In the genomic region with DNA sequence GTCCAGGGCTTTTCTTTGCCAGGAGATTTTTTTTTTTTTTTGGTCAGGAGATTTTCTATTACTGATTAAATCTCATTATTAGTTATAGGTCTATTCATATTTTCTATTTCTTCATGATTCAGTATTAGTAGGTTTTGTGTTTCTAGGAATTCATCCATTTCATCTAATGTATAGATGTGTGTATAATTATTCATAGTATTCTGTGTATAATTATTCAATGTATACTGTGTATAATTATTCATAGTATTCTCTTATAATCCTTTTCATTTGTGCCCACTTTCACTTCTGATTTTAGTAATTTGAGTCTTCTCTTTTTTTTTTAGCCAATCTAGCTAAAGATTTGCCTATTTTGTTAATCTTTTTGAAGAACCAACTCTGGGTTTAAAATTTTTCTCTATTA, we compare ENCODE assay signal across 38 cellular contexts. TPM values are rescaled to one million over a fixed set of nuclear protein-coding genes. Genes with fewer than 3 reads are reported as not detected.
"Had no signal": no experiment of that assay in that cellular context is flagged by ENCODE, and none has a peak within 500 bp of the region (broad histone marks: within the 10 kb centered on the region; RNA-seq: fewer than 3 reads in every experiment).

No MANE protein-coding gene starts in this region.

- H3K36me3 ChIP-seq: MG63 had no signal

- H3K27me3 ChIP-seq: MG63 had no signal

- H3K4me3 ChIP-seq: MG63 had no signal

- DNase-seq: Kasumi-1, MG63, MM.1S, MV-4-11, NCI-H1048, NCI-H1092, NCI-H1092 treated with DMSO at 0.1 percent for 48 hours, NCI-H1105, NCI-H1105 treated with DMSO at 0.1 percent for 48 hours, NCI-H1417, NCI-H1417 treated with DMSO at 0.1 percent for 48 hours, NCI-H1436, NCI-H1436 treated with DMSO at 0.1 percent for 48 hours, NCI-H146, NCI-H1694, NCI-H1694 treated with DMSO at 0.1 percent for 48 hours, NCI-H187, NCI-H187 treated with DMSO at 0.1 percent for 48 hours, NCI-H1930, NCI-H2029, NCI-H2029 treated with DMSO at 0.1 percent for 48 hours, NCI-H2081, NCI-H2081 treated with DMSO at 0.1 percent for 48 hours, NCI-H2107, NCI-H2171, NCI-H2171 treated with DMSO at 0.1 percent for 48 hours, NCI-H2227 treated with DMSO at 0.1 percent for 48 hours, NCI-H226, NCI-H345, NCI-H446, NCI-H446 treated with DMSO at 0.1 percent for 48 hours, NCI-H510A, NCI-H510A treated with DMSO at 0.1 percent for 48 hours, NCI-H524 had no signal

- H3K27ac ChIP-seq: KMS-11 had no signal

- H3K9ac ChIP-seq: KMS-11 had no signal

- H3K4me2 ChIP-seq: KMS-11 had no signal

RNA-seq across cellular contexts. Expression of gene CNR2, which starts 34.2 kb away (rescaled TPM):
- total RNA-seq: M059J, MCF 10A, NCI-H460 had no signal
